ENCODE assay signal across 10 cellular contexts in the genomic region with DNA sequence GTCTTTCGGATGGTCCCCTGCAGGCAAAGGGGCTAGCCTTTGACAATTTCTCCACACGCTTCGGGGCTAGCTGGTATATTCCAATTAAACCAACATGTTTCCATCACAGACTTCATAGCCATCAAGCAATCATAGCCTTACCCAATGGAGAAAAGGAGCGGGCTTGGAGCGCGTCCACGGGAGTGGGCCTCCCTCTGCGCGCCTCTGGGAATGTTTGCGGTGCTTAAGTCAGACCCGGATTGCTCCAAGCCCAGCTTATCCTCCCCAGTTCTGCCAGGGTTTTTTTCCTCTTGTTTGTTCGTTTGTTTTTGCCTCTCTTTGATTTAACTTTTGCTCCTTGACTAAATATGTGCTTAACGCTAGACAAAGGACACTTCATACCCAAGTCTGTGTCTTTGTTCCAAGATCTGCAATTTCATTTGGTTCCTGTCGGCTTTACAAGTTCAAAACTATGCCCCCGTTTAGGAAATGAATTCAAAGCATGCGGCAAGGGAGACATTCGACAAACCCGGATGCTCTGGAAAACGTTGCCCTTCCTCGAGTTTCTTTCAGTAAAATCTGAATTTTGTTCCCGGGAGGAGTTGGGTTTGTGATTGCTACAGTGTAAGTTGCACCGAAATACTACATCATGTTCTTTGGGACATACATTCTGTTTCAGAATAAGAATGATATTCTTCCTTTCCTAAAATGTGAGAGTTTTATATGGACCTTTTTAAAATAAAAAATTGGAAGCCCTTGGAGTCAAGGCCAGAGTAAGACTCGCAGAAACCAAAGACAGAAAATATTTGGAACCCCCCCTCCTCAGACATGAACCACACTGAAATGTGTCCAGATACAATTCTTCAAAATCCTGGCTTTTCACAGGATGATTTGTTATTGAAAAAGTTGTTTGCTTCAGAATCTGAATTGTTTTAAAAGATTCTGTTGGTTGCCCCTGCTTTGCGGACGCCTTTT. TPM values are rescaled to one million over a fixed set of nuclear protein-coding genes. Genes with fewer than 3 reads are reported as not detected.
DNase-seq lines count a peak whose midpoint lies in the region; ATAC-seq and TF ChIP-seq lines count a peak whose summit lies in the region.
"Had no signal": no experiment of that assay in that cellular context is flagged by ENCODE, and none has a peak within 500 bp of the region (broad histone marks: within the 10 kb centered on the region; RNA-seq: fewer than 3 reads in every experiment).

No MANE protein-coding gene starts in this region.

- 17% methylated on average over 25 of the region's 25 CpGs for WGBS in prostate gland

- no peak for TF ChIP-seq POLR2A in prostate gland (IDR thresholded peaks at IDR 0.05)

- TF ChIP-seq CTCF in RWPE2 (IDR thresholded peaks at IDR 0.05; ENCODE audit: poor library complexity, severe bottlenecking) (no peak), fibroblast of villous mesenchyme (IDR thresholded peaks at IDR 0.05; ENCODE audit: insufficient read depth, low read depth, low read length) (no peak), prostate gland (IDR thresholded peaks at IDR 0.05) (no peak)

- intact Hi-C loops in prostate gland (cut with DNase I), result loop anchor here (10.0 kb wide), 1 partner anchor 106 kb away; a partner anchor contains a TSS

- H3K27me3 ChIP-seq in RWPE2 (ENCODE audit: insufficient read depth, poor library complexity, severe bottlenecking) (peaks cover 32% of the 10 kb centered on the region), prostate gland (replicated peaks; ENCODE audit: insufficient read depth) (no peaks in the 10 kb centered on the region), SJCRH30 (no peaks in the 10 kb centered on the region)

- H3K4me3 ChIP-seq in RWPE2 (ENCODE audit: severe bottlenecking), result peak overlapping the region; percentile 16
- peak overlapping the region; percentile 47 for H3K4me3 ChIP-seq in fibroblast of villous mesenchyme (ENCODE audit: low read depth, low read length)
- peak overlapping the region; percentile 29 to 48 for H3K4me3 ChIP-seq in prostate gland
- no peak overlapping the region for H3K4me3 ChIP-seq in SJCRH30

- H3K36me3 ChIP-seq in RWPE2 (ENCODE audit: low read depth) (no peaks in the 10 kb centered on the region), prostate gland (no peaks in the 10 kb centered on the region), SJCRH30 (no peaks in the 10 kb centered on the region)

- in situ Hi-C loops in Caki2 (cut with HindIII; ENCODE audit: low pct_unique_long_range_greater_than_20kb, low sequenced_read_pairs), result no loop called here

- H3K4me1 ChIP-seq in RWPE2 (ENCODE audit: insufficient read depth, poor library complexity, severe bottlenecking), result no peaks in the 10 kb centered on the region
- peaks cover 4% of the 10 kb centered on the region for H3K4me1 ChIP-seq in prostate gland (replicated peaks)
- no peaks in the 10 kb centered on the region for H3K4me1 ChIP-seq in SJCRH30
- H3K4me1 ChIP-seq: foreskin keratinocyte had no signal

- ATAC-seq in RWPE2 (ENCODE audit: low read depth) (no peak), GM21737 (IDR thresholded peaks at IDR 0.05; ENCODE audit: unreplicated experiment) (no peak)

- DNase-seq in Caki2 (ENCODE audit: low read depth), result peak; percentile 2
- DNase-seq in RWPE2 (ENCODE audit: low spot score), result no peak
- no peak for DNase-seq in fibroblast of villous mesenchyme (ENCODE audit: low read depth)
- no peak for DNase-seq in prostate gland (ENCODE audit: low spot score)
- DNase-seq in SJCRH30, result no peak
- no peak for DNase-seq in COLO829 (ENCODE audit: low spot score)
- no peak for DNase-seq in cerebellar nuclear complex (lab: John Stamatoyannopoulos, UW)
- DNase-seq: foreskin keratinocyte, KG1 had no signal

- no peaks in the 10 kb centered on the region for H3K9me3 ChIP-seq in RWPE2 (ENCODE audit: severe bottlenecking)
- no peaks in the 10 kb centered on the region for H3K9me3 ChIP-seq in prostate gland
- H3K9me3 ChIP-seq in SJCRH30 (replicated peaks), result no peaks in the 10 kb centered on the region

- H3K27ac ChIP-seq in RWPE2 (ENCODE audit: poor library complexity, severe bottlenecking) (no peak overlapping the region), prostate gland (peak overlapping the region; percentile 66 to 68), SJCRH30 (no peak overlapping the region)
- H3K27ac ChIP-seq: foreskin keratinocyte had no signal

RNA-seq across cellular contexts. Expression of a gene that starts 0.9 kb away (rescaled TPM):
- 0.23 and 1.9 TPM in 2 replicates for total RNA-seq in Caki2 (2014; rRNA removed; shearing (Covaris generic); ENCODE audit: low replicate concordance)
- total RNA-seq in fibroblast of villous mesenchyme, result under 0.01 TPM in 1 of 2 replicates, not detected in the other
- 10 to 100 TPM; 45.6 to 60.0 TPM for total RNA-seq in prostate gland
- total RNA-seq in SJCRH30 (2014; rRNA removed; shearing (Covaris generic)), result not detected in 2 replicates

RNA-seq across cellular contexts. Expression of a gene that starts 54.7 kb away (rescaled TPM):
- not detected in 2 replicates for total RNA-seq in Caki2 (2014; rRNA removed; shearing (Covaris generic); ENCODE audit: low replicate concordance)
- not detected in 2 replicates for total RNA-seq in fibroblast of villous mesenchyme
- 10 to 100 TPM in 1 of 2 donors, 1 to 10 TPM in 1; 7.8 to 14.5 TPM for total RNA-seq in prostate gland
- total RNA-seq in SJCRH30 (2014; rRNA removed; shearing (Covaris generic)), result not detected in 2 replicates

Comparison
In these comparisons a context has a peak if more than half of its experiments do, and no peak if none do; other contexts are left out.
1. H3K27ac ChIP-seq: peak in prostate gland (2 of 2); none in RWPE2 (single experiment) and SJCRH30 (single experiment).
2. RNA of a gene that starts 0.9 kb away (total RNA-seq): 45.6 to 60.0 TPM in prostate gland; 0.23 to 1.9 TPM in Caki2, under 0.01 TPM in fibroblast of villous mesenchyme and not detected in SJCRH30; every median in the first group is over 10 times any median in the second.